Comparison of ENCODE assay signal across 7 cellular contexts in the genomic region with DNA sequence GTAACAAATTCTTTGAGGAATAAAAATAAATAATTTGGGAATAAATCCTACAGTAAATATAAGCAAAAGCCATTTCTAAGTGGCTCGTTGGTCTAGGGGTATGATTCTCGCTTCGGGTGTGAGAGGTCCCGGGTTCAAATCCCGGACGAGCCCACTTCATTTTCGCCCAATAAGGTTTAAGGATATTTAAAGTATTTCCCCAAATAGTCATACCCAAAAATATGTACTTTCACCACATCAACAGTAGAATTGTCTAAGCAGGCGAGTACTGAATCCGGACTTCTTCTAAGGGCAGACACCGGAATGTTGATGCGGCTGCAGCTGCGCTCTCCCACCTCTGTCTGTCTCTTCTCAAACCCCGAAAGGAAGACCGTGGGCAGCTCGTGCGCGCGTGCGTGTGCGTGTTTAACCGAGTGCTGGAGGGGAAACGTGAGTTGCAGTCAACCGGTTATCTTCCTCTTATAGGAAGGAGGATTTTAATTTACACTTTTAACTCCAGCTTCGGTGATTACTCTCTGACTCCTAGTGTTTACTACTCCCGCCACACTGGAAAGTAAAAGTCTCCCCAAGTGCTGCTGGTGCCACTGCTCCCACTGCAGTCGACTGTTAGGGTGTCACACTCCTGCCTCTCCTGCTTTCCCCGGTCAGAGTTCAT.
DNase-seq lines count a peak whose midpoint lies in the region; ATAC-seq and TF ChIP-seq lines count a peak whose summit lies in the region.

No MANE protein-coding gene starts in this region.

- TF ChIP-seq POLR2A in testis (IDR thresholded peaks at IDR 0.05) (no peak), esophagus muscularis mucosa (IDR thresholded peaks at IDR 0.05; ENCODE audit: low read depth) (no peak)

- peaks cover 31 to 84% of the 10 kb centered on the region in 2 donors for H3K27me3 ChIP-seq in left lung
- no peaks in the 10 kb centered on the region for H3K27me3 ChIP-seq in testis
- peaks cover 3 to 83% (median 24%) of the 10 kb centered on the region in 4 donors for H3K27me3 ChIP-seq in esophagus muscularis mucosa

- intact Hi-C loops in left lung (cut with DNase I) (no loop called here), testis (cut with DNase I; ENCODE audit: low total_unique reads) (no loop called here), esophagus muscularis mucosa (cut with DNase I) (no loop called here)

- no peak for TF ChIP-seq EP300 in esophagus muscularis mucosa (IDR thresholded peaks at IDR 0.05)

- H3K4me3 ChIP-seq in left lung (no peak overlapping the region), testis (peak overlapping the region; percentile 34 to 61), esophagus muscularis mucosa (peak overlapping the region in 1 of 4 donors; percentile 24)

- 1% methylated on average over 27 of the region's 27 CpGs for WGBS in testis, 2 donors
- 2% methylated on average over 27 of the region's 27 CpGs for WGBS in esophagus muscularis mucosa

- H3K9me3 ChIP-seq in left lung: no peaks in the 10 kb centered on the region
- no peaks in the 10 kb centered on the region for H3K9me3 ChIP-seq in testis
- no peaks in the 10 kb centered on the region for H3K9me3 ChIP-seq in esophagus muscularis mucosa

- H3K4me1 ChIP-seq in left lung (peaks cover 0 to 4% of the 10 kb centered on the region in 2 donors), testis (no peaks in the 10 kb centered on the region), esophagus muscularis mucosa (peaks cover 3 to 9% (median 3%) of the 10 kb centered on the region in 4 donors)

- DNase-seq in GM03348 (ENCODE audit: low spot score) (peak; percentile 75), OCI-M1 (lab: John Stamatoyannopoulos, UW) (peak; percentile 94), astrocyte of the hippocampus (ENCODE audit: low read depth, low spot score) (peak; percentile 82), left lung (peak in 1 of 2 donors; percentile 69), testis (peak; percentile 58), esophagus muscularis mucosa (ENCODE audit: extremely low spot score) (no peak)

- no peak for TF ChIP-seq CTCF in left lung (IDR thresholded peaks at IDR 0.05)
- no peak for TF ChIP-seq CTCF in testis (IDR thresholded peaks at IDR 0.05)
- no peak for TF ChIP-seq CTCF in esophagus muscularis mucosa (IDR thresholded peaks at IDR 0.05)

- no peaks in the 10 kb centered on the region for H3K36me3 ChIP-seq in left lung
- no peaks in the 10 kb centered on the region for H3K36me3 ChIP-seq in testis (ENCODE audit: low read depth, missing control alignments)
- no peaks in the 10 kb centered on the region for H3K36me3 ChIP-seq in esophagus muscularis mucosa

- H3K27ac ChIP-seq in left lung (no peak overlapping the region), testis (peak overlapping the region; percentile 52 to 58), esophagus muscularis mucosa (replicated peaks in 1 of 4) (no peak overlapping the region)

- ATAC-seq in HG02884 (IDR thresholded peaks at IDR 0.05; ENCODE audit: unreplicated experiment) (peak; percentile 84), left lung (peak; percentile 44)

Comparison
In these comparisons a context has a peak if more than half of its experiments do, and no peak if none do; other contexts are left out.
1. H3K27ac ChIP-seq: peak in testis (2 of 2); none in left lung (0 of 2) and esophagus muscularis mucosa (0 of 4).
2. H3K4me3 ChIP-seq: peak in testis (2 of 2); none in left lung (0 of 2).